Comparison of ENCODE assay signal across 9 cellular contexts in genomic region chr3:179016979-179017670, GRCh38. TPM values are rescaled to one million over a fixed set of nuclear protein-coding genes. Genes with fewer than 3 reads are reported as not detected.
DNase-seq lines count a peak whose midpoint lies in the region; ATAC-seq, FAIRE-seq and TF ChIP-seq lines count a peak whose summit lies in the region.
"Had no signal": no experiment of that assay in that cellular context is flagged by ENCODE, and none has a peak within 500 bp of the region (broad histone marks: within the 10 kb centered on the region; RNA-seq: fewer than 3 reads in every experiment).

No MANE protein-coding gene starts in this region.

- peak overlapping the region; percentile 58 for H2AFZ ChIP-seq in GM12878 (ENCODE audit: control insufficient read depth, low read depth, low read length)

- in situ Hi-C loops in GM12878 (cut with MboI): loop anchor here (5.0 to 10.0 kb wide), 2 partner anchors 300 to 548 kb away; partner anchors contain the start of gene ACTL6A

- H3K9ac ChIP-seq in GM12878 (ENCODE audit: control insufficient read depth, insufficient read depth, low read length): 0 out of 2 replicates have a peak overlapping the region, but pooled peaks have one; percentile 2

- peak overlapping the region; percentile 68 for H3K27ac ChIP-seq in GM12878 (ENCODE audit: control insufficient read depth, insufficient read depth)

- peaks cover 51% of the 10 kb centered on the region for H3K4me1 ChIP-seq in GM12878 (ENCODE audit: control insufficient read depth, insufficient read depth, low read length)

- no peak for TF ChIP-seq RAD21 in GM12878 (IDR thresholded peaks at IDR 0.05; ENCODE audit: insufficient read depth, low read depth, low read length)

- WGBS in GM12878 (ENCODE audit: insufficient coverage, insufficient replicate concordance, low lambda C conversion rate, missing lambda C conversion rate): 5% methylated on average over 9 of the region's 9 CpGs

- ATAC-seq in GM18519 (IDR thresholded peaks at IDR 0.05; ENCODE audit: low FRiP score, unreplicated experiment): peak; percentile 47
- peak; percentile 58 for ATAC-seq in GM21515 (IDR thresholded peaks at IDR 0.05; ENCODE audit: unreplicated experiment)
- ATAC-seq in HG03354 (IDR thresholded peaks at IDR 0.05; ENCODE audit: poor library complexity, severe bottlenecking, unreplicated experiment): peak; percentile 77
- ATAC-seq in GM12878: peak; percentile 78

- peaks cover 1% of the 10 kb centered on the region for H3K79me2 ChIP-seq in GM12878 (ENCODE audit: control insufficient read depth, insufficient read depth, low read length)

- TF ChIP-seq POLR2A in GM12878 (IDR thresholded peaks at IDR 0.05; ENCODE audit: low read depth, low read length): no peak

- peak overlapping the region; percentile 79 for H3K4me2 ChIP-seq in GM12878 (ENCODE audit: control insufficient read depth, insufficient read depth)

- no peaks in the 10 kb centered on the region for H4K20me1 ChIP-seq in GM12878 (ENCODE audit: control insufficient read depth, insufficient read depth)

- peak; percentile 31 for FAIRE-seq in GM12878 (lab: Jason Lieb, UNC)

- H3K4me3 ChIP-seq in GM12878: peak overlapping the region; percentile 41; the same call in 1 of the 2 replicates

- BruUV-seq in GM12878 (replicated peaks; lab: Mats Ljungman, UMichigan): no TSS peak

- RAD21 ChIA-PET in GM12878 (lab: Charles Lee; ENCODE audit: unreplicated experiment): interaction anchor here (0.7 to 3.5 kb wide), 7 partner anchors 30 to 307 kb away, joined by 3 to 76 read pairs (median 5); no protein-coding TSS in a partner anchor

- TF ChIP-seq EP300 in GM12878 (IDR thresholded peaks at IDR 0.05; ENCODE audit: borderline replicate concordance in 1 of 2, control insufficient read depth in 1 of 2, low read depth in 2 of 2, low read length in 2 of 2): 0 out of 4 replicates have a peak, but pooled peaks of 1 of the 2 experiments have one; percentile 4

- POLR2A ChIA-PET in GM12878 (lab: Charles Lee): interaction anchor here (1.0 to 2.8 kb wide), 2 partner anchors 29 to 53 kb away, joined by 3 to 14 read pairs; no protein-coding TSS in a partner anchor

- DNase-seq in GM12878 (ENCODE audit: low read depth, low spot score) (peak; percentile 62), cardiac septum (ENCODE audit: low spot score) (no peak), NCI-H2107 treated with DMSO at 0.1 percent for 48 hours (lab: John Stamatoyannopoulos, UW; ENCODE audit: unreplicated experiment) (no peak), AG08396 (ENCODE audit: low spot score) (no peak), foreskin melanocyte (no peak)
- DNase-seq: activated CD8-positive, alpha-beta memory T cell treated with anti-CD3 and anti-CD28 coated beads for 24 hours had no signal

- CTCF ChIA-PET in GM12878 (lab: Yijun Ruan, JAX): interaction anchor here (1.7 to 3.5 kb wide), 9 partner anchors 30 to 304 kb away, joined by 5 to 120 read pairs (median 26); partner anchors contain the start of gene ZMAT3

- SMC1A ChIA-PET in GM12878 (lab: Charles Lee; ENCODE audit: uncharacterized antibody, unreplicated experiment): interaction anchor here (0.6 to 3.5 kb wide), 12 partner anchors 12 to 334 kb away, joined by 3 to 81 read pairs (median 12); no protein-coding TSS in a partner anchor

- intact Hi-C loops in GM12878 (cut with micrococcal nuclease; ENCODE audit: unreplicated experiment) (loop anchor here (1.0 to 5.0 kb wide), 4 partner anchors 51 to 575 kb away; partner anchors contain the start of gene ACTL6A), cardiac septum (cut with DNase I) (loop anchor here (5.0 kb wide), 2 partner anchors 85 to 130 kb away; partner anchors contain the start of gene PIK3CA)

- peaks cover 0 to 8% of the 10 kb centered on the region in 2 experiments; a peak in 3 of 4 replicates for H3K36me3 ChIP-seq in GM12878 (ENCODE audit: control insufficient read depth in 2 of 2, insufficient read depth in 2 of 2, low read length in 1 of 2)

- H3K27me3 ChIP-seq in GM12878 (replicated peaks in 1 of 2; ENCODE audit: control insufficient read depth in 2 of 2, insufficient read depth in 2 of 2, low read length in 1 of 2): no peaks in the 10 kb centered on the region

- TF ChIP-seq CTCF in GM12878 (IDR thresholded peaks at IDR 0.05 in 2 of 3, conservative IDR thresholded peaks at IDR 0.05 in 1 of 3; ENCODE audit: control insufficient read depth in 2 of 3, extremely low read depth in 1 of 3, insufficient read depth in 1 of 3, low read depth in 3 of 3, low read length in 3 of 3): no peak

- H3K9me3 ChIP-seq in GM12878 (replicated peaks; ENCODE audit: control insufficient read depth, insufficient read depth, low read length): peaks cover 3% of the 10 kb centered on the region; the same call in 2 of the 3 replicates

TF ChIP-seq in GM12878, 131 proteins besides CTCF, POLR2A, EP300 and RAD21 (continues in another document):
- TF ChIP-seq STAT1 (conservative IDR thresholded peaks at IDR 0.05) (no peak), BHLHE40 (IDR thresholded peaks at IDR 0.05; ENCODE audit: borderline replicate concordance in 1 of 2, low read depth in 2 of 2, low read length in 1 of 2) (no peak; a peak in 2 of 4 replicates), WRNIP1 (IDR thresholded peaks at IDR 0.05; ENCODE audit: borderline replicate concordance, low read depth, low read length) (no peak), RELA (IDR thresholded peaks at IDR 0.05; ENCODE audit: borderline replicate concordance, partially characterized antibody) (no peak), YY1 (IDR thresholded peaks at IDR 0.05; ENCODE audit: low read depth, low read length) (no peak), IKZF1 (conservative IDR thresholded peaks at IDR 0.05) (peak; percentile 38; the same call in 1 of the 2 replicates)
- TF ChIP-seq, protein P1, sequence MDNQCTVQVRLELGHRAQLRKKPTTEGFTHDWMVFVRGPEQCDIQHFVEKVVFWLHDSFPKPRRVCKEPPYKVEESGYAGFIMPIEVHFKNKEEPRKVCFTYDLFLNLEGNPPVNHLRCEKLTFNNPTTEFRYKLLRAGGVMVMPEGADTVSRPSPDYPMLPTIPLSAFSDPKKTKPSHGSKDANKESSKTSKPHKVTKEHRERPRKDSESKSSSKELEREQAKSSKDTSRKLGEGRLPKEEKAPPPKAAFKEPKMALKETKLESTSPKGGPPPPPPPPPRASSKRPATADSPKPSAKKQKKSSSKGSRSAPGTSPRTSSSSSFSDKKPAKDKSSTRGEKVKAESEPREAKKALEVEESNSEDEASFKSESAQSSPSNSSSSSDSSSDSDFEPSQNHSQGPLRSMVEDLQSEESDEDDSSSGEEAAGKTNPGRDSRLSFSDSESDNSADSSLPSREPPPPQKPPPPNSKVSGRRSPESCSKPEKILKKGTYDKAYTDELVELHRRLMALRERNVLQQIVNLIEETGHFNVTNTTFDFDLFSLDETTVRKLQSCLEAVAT (IDR thresholded peaks at IDR 0.05): 0 out of 2 replicates have a peak, but pooled peaks have one; percentile 19
- TF ChIP-seq, protein P2, sequence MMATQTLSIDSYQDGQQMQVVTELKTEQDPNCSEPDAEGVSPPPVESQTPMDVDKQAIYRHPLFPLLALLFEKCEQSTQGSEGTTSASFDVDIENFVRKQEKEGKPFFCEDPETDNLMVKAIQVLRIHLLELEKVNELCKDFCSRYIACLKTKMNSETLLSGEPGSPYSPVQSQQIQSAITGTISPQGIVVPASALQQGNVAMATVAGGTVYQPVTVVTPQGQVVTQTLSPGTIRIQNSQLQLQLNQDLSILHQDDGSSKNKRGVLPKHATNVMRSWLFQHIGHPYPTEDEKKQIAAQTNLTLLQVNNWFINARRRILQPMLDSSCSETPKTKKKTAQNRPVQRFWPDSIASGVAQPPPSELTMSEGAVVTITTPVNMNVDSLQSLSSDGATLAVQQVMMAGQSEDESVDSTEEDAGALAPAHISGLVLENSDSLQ (IDR thresholded peaks at IDR 0.05): peak; percentile 89

RNA-seq across cellular contexts. Expression of gene ZMAT3, which starts 54.5 kb away (rescaled TPM):
- total RNA-seq in GM12878 (2013; cell fraction: nucleolus; rRNA removed): 70.3 and 76.3 TPM in 2 replicates
- total RNA-seq in GM12878 (2014; rRNA removed) (13.4 and 16.5 TPM in 2 replicates), GM12878 (2014; rRNA removed; fragmentation: Illumina TruSeq; extraction: Trizol) (24.3 and 27.2 TPM in 2 replicates), GM12878 (2021) (41.7 and 46.8 TPM in 2 replicates), cardiac septum (18.3 TPM)
- 14.5 TPM for polyA plus RNA-seq in GM12878 (2011; ENCODE audit: low read depth)
- polyA plus RNA-seq in GM12878 (2011; rRNA removed) (55.9 and 71.3 TPM in 2 replicates), GM12878 (2014; fragmentation: Illumina TruSeq; extraction: Trizol) (31.8 and 39.9 TPM in 2 replicates), GM12878 (2014; fragmentation: Nextera tagmentation; extraction: Ambion mirVana) (10 to 100 TPM in 1 of 2 experiments, 1 to 10 TPM in 1; 6.2 to 10.4 TPM), GM12878 (2014; rRNA removed) (17.0 and 22.3 TPM in 2 replicates), GM12878 (2016; fragmentation: Nextera tagmentation; extraction: Ambion mirVana) (10 to 100 TPM; 27.3 to 30.8 TPM)
- polyA plus RNA-seq in GM12878 (2011; cell fraction: cytosol; rRNA removed): 34.0 and 42.8 TPM in 2 replicates
- polyA plus RNA-seq in GM12878 (2011; cell fraction: nucleus; rRNA removed): 20.6 and 26.7 TPM in 2 replicates
- 23.6 and 25.6 TPM in 2 replicates for polyA plus RNA-seq in GM12878 (2012)
- 151 and 197 TPM in 2 replicates for polyA minus RNA-seq in GM12878 (2011; rRNA and poly(A)+ RNA removed)
- 51.8 and 67.6 TPM in 2 replicates for polyA minus RNA-seq in GM12878 (2011; cell fraction: cytosol; rRNA and poly(A)+ RNA removed)
- 49.3 and 82.5 TPM in 2 replicates for polyA minus RNA-seq in GM12878 (2011; cell fraction: nucleus; rRNA and poly(A)+ RNA removed)
